In the genomic region with DNA sequence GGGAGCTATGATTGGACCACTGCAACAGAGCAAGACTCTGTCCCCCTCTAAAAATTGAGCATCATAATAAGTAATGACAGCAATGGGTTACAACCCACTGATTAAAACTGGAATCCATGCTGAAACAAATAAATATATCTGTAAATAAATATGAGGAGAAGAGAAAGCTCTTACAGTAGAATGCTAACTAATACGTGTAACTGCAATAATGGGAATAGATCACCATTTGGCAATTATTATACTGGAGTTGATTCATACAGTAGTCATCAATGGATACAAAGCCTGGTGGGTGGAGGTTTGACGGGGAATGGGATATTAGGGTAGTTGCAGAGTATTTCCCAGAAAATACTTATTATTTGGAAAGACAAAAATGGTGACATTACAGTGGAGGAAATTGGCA, we compare ENCODE assay signal across 26 cellular contexts.
"Had no signal": no experiment of that assay in that cellular context is flagged by ENCODE, and none has a peak within 500 bp of the region (broad histone marks: within the 10 kb centered on the region; RNA-seq: fewer than 3 reads in every experiment).

No MANE protein-coding gene starts in this region.

- H3K9me3 ChIP-seq: esophagus squamous epithelium, gastroesophageal sphincter, heart left ventricle, neutrophil, testis, tibial artery had no signal

- H3K79me2 ChIP-seq: hepatocyte, parathyroid adenoma had no signal

- DNase-seq: dermis blood vessel endothelial cell; effector memory CD4-positive, alpha-beta T cell; erythroblast; esophagus squamous epithelium; heart left ventricle; kidney; naive B cell; stimulated activated CD4-positive, alpha-beta T cell treated with anti-CD3 and anti-CD28 coated beads, Interleukin-12 subunit alpha, Interleukin-12 subunit beta, amount 100 ng/mL, for 4 hours; stimulated activated CD4-positive, alpha-beta T cell treated with anti-CD3 and anti-CD28 coated beads, Interleukin-2, amount 100 ng/mL, for 24 hours; stimulated activated CD4-positive, alpha-beta T cell treated with anti-CD3 and anti-CD28 coated beads, Interleukin-4, amount 100 ng/mL, for 24 hours; stimulated activated naive CD4-positive, alpha-beta T cell treated with Interleukin-2 at 50 U/mL for 16 hours; substantia nigra; testis; tibial artery had no signal

- H3K4me3 ChIP-seq: coronary artery, esophagus squamous epithelium, gastroesophageal sphincter, heart left ventricle, hepatocyte, lung, smooth muscle cell, testis, tibial artery had no signal

- FAIRE-seq: endometrium, kidney had no signal

- H3K36me3 ChIP-seq: esophagus squamous epithelium, gastroesophageal sphincter, heart left ventricle, neutrophil, tibial artery had no signal

- ATAC-seq: gastroesophageal sphincter; heart left ventricle; left lobe of liver; natural killer cell treated with Interleukin-12 subunit alpha and Interleukin-12 subunit beta and Interleukin-15 and Interleukin-18, amount 100 ng/mL, for 72 hours; sciatic nerve; stimulated activated effector memory CD8-positive, alpha-beta T cell treated with anti-CD3 and anti-CD28 coated beads, Interleukin-12 subunit alpha, Interleukin-12 subunit beta, amount 100 ng/mL, for 72 hours had no signal

- H3K4me2 ChIP-seq: hepatocyte, smooth muscle cell had no signal

- H3K9ac ChIP-seq: parathyroid adenoma had no signal

- H3K27ac ChIP-seq: coronary artery, esophagus squamous epithelium, gastroesophageal sphincter, heart left ventricle, hepatocyte, neutrophil, parathyroid adenoma, testis, tibial artery had no signal

- H3K27me3 ChIP-seq: esophagus squamous epithelium, hepatocyte, testis, tibial artery had no signal

- H2AFZ ChIP-seq: hepatocyte, parathyroid adenoma had no signal

- H3K4me1 ChIP-seq: gastroesophageal sphincter, testis, tibial artery had no signal
